ENCODE assay signal across 15 cellular contexts in genomic region chr10:120433176-120433575, GRCh38. TPM values are rescaled to one million over a fixed set of nuclear protein-coding genes. Genes with fewer than 3 reads are reported as not detected.
DNase-seq lines count a peak whose midpoint lies in the region; TF ChIP-seq lines count a peak whose summit lies in the region.
"Had no signal": no experiment of that assay in that cellular context is flagged by ENCODE, and none has a peak within 500 bp of the region (broad histone marks: within the 10 kb centered on the region; RNA-seq: fewer than 3 reads in every experiment).

No MANE protein-coding gene starts in this region.

- H3K36me3 ChIP-seq in Loucy (ENCODE audit: insufficient read depth, low read length): no peaks in the 10 kb centered on the region

- peak overlapping the region; percentile 39; the same call in 1 of the 2 replicates for H2AFZ ChIP-seq in Loucy (ENCODE audit: low read length)
- H2AFZ ChIP-seq: GM23338 had no signal

- intact Hi-C loops in activated T-helper 1 cell treated with anti-CD3 and anti-CD28 coated beads, Interleukin-12 subunit alpha, Interleukin-12 subunit beta, Interleukin-2, Interleukin-4 antibody, amounts not matched to agents 30 ng/mL and 10 ng/mL and 1 ng/mL, durations not matched to agents 14 hours and 24 hours and 36 hours (cut with micrococcal nuclease): no loop called here

- H3K79me2 ChIP-seq in Loucy (ENCODE audit: insufficient read depth, low read length): no peaks in the 10 kb centered on the region

- no peaks in the 10 kb centered on the region for H3K9me2 ChIP-seq in Loucy (replicated peaks; ENCODE audit: low read depth, low read length)

- peaks cover 26% of the 10 kb centered on the region for H3F3A ChIP-seq in Loucy (ENCODE audit: low read depth)

- H4K20me1 ChIP-seq in Loucy (ENCODE audit: insufficient read depth, low read length, poor library complexity, severe bottlenecking): no peaks in the 10 kb centered on the region

- peak overlapping the region; percentile 76 for H3K4me2 ChIP-seq in Loucy (ENCODE audit: low read depth, low read length, poor library complexity, severe bottlenecking)
- H3K4me2 ChIP-seq: GM23338 had no signal

- no peaks in the 10 kb centered on the region for H3K9me3 Mint-ChIP-seq in activated T-helper 1 cell treated with anti-CD3 and anti-CD28 coated beads, Interleukin-12 subunit alpha, Interleukin-12 subunit beta, Interleukin-2, Interleukin-4 antibody, amounts not matched to agents 30 ng/mL and 10 ng/mL and 1 ng/mL, durations not matched to agents 14 hours and 24 hours and 36 hours
- H3K9me3 Mint-ChIP-seq: CD8-positive, alpha-beta T cell; GM23338; H9 had no signal

- H3K9me3 ChIP-seq in Loucy (ENCODE audit: insufficient read depth, low read depth, low read length): no peaks in the 10 kb centered on the region

- H3K4me3 Mint-ChIP-seq in activated T-helper 1 cell treated with anti-CD3 and anti-CD28 coated beads, Interleukin-12 subunit alpha, Interleukin-12 subunit beta, Interleukin-2, Interleukin-4 antibody, amounts not matched to agents 30 ng/mL and 10 ng/mL and 1 ng/mL, durations not matched to agents 14 hours and 24 hours and 36 hours: no peak overlapping the region
- H3K4me3 Mint-ChIP-seq: CD14-positive monocyte; CD8-positive, alpha-beta T cell; GM23338; H9 had no signal

- peak overlapping the region; percentile 68 for H3K9ac ChIP-seq in Loucy (ENCODE audit: low read depth, low read length, poor library complexity, severe bottlenecking)

- H3K27me3 ChIP-seq in Loucy (ENCODE audit: insufficient read depth, low read length, poor library complexity, severe bottlenecking): no peaks in the 10 kb centered on the region

- no peaks in the 10 kb centered on the region for H3K36me3 Mint-ChIP-seq in activated T-helper 1 cell treated with anti-CD3 and anti-CD28 coated beads, Interleukin-12 subunit alpha, Interleukin-12 subunit beta, Interleukin-2, Interleukin-4 antibody, amounts not matched to agents 30 ng/mL and 10 ng/mL and 1 ng/mL, durations not matched to agents 14 hours and 24 hours and 36 hours (ENCODE audit: low read depth)
- H3K36me3 Mint-ChIP-seq: CD14-positive monocyte; CD8-positive, alpha-beta T cell had no signal

- H3K4me3 ChIP-seq in Loucy (ENCODE audit: low read length, poor library complexity, severe bottlenecking): peak overlapping the region; percentile 56
- H3K4me3 ChIP-seq: GM23338, K562 had no signal

- peaks cover 94% of the 10 kb centered on the region for H3K4me1 ChIP-seq in Loucy (ENCODE audit: insufficient read depth, low read length, poor library complexity, severe bottlenecking)

- H3K27me3 Mint-ChIP-seq in activated T-helper 1 cell treated with anti-CD3 and anti-CD28 coated beads, Interleukin-12 subunit alpha, Interleukin-12 subunit beta, Interleukin-2, Interleukin-4 antibody, amounts not matched to agents 30 ng/mL and 10 ng/mL and 1 ng/mL, durations not matched to agents 14 hours and 24 hours and 36 hours (ENCODE audit: insufficient read depth): peaks cover 14% of the 10 kb centered on the region

- no peak for TF ChIP-seq CTCF in Loucy (conservative IDR thresholded peaks at IDR 0.05; ENCODE audit: low read length)

- DNase-seq in DMS 273 (lab: John Stamatoyannopoulos, UW; ENCODE audit: unreplicated experiment) (peak; percentile 51), DMS 273 treated with DMSO at 0.1 percent for 48 hours (lab: John Stamatoyannopoulos, UW) (no peak), NCI-H69 (lab: John Stamatoyannopoulos, UW) (peak; percentile 10), H4 (ENCODE audit: low spot score) (no peak), epidermal melanocyte (ENCODE audit: insufficient read length, low spot score) (no peak)
- no peak for DNase-seq in activated T-helper 1 cell treated with anti-CD3 and anti-CD28 coated beads, Interleukin-12 subunit alpha, Interleukin-12 subunit beta, Interleukin-2, Interleukin-4 antibody, amounts not matched to agents 30 ng/mL and 10 ng/mL and 1 ng/mL, durations not matched to agents 14 hours and 24 hours and 36 hours (ENCODE audit: low spot score)
- DNase-seq: CD8-positive, alpha-beta T cell; COR-L47; DMS53; H9 had no signal

- no peaks in the 10 kb centered on the region for H3K4me1 Mint-ChIP-seq in activated T-helper 1 cell treated with anti-CD3 and anti-CD28 coated beads, Interleukin-12 subunit alpha, Interleukin-12 subunit beta, Interleukin-2, Interleukin-4 antibody, amounts not matched to agents 30 ng/mL and 10 ng/mL and 1 ng/mL, durations not matched to agents 14 hours and 24 hours and 36 hours (ENCODE audit: low read depth)
- H3K4me1 Mint-ChIP-seq: CD14-positive monocyte, GM23338 had no signal

- H3K27ac Mint-ChIP-seq in activated T-helper 1 cell treated with anti-CD3 and anti-CD28 coated beads, Interleukin-12 subunit alpha, Interleukin-12 subunit beta, Interleukin-2, Interleukin-4 antibody, amounts not matched to agents 30 ng/mL and 10 ng/mL and 1 ng/mL, durations not matched to agents 14 hours and 24 hours and 36 hours: no peak overlapping the region
- H3K27ac Mint-ChIP-seq: CD14-positive monocyte; CD8-positive, alpha-beta T cell; GM23338; H9 had no signal

RNA-seq across cellular contexts. Expression of gene PLPP4, which starts 23.9 kb away (rescaled TPM):
- not detected in 2 replicates for total RNA-seq in activated T-helper 1 cell treated with anti-CD3 and anti-CD28 coated beads, Interleukin-12 subunit alpha, Interleukin-12 subunit beta, Interleukin-2, Interleukin-4 antibody, amounts not matched to agents 30 ng/mL and 10 ng/mL and 1 ng/mL, durations not matched to agents 14 hours and 24 hours and 36 hours
- total RNA-seq in H4 (2014; rRNA removed; shearing (Covaris generic)): 2.6 and 14.7 TPM in 2 replicates
- total RNA-seq: A673; CD8-positive, alpha-beta T cell; H9; K562 had no signal

Comparison
In these comparisons a context has a peak if more than half of its experiments do, and no peak if none do; other contexts are left out.
1. DNase-seq: peak in DMS 273 (single experiment) and NCI-H69 (single experiment); none in DMS 273 treated with DMSO at 0.1 percent for 48 hours (single experiment), activated T-helper 1 cell treated with anti-CD3 and anti-CD28 coated beads, Interleukin-12 subunit alpha, Interleukin-12 subunit beta, Interleukin-2, Interleukin-4 antibody, amounts not matched to agents 30 ng/mL and 10 ng/mL and 1 ng/mL, durations not matched to agents 14 hours and 24 hours and 36 hours (single experiment), H4 (single experiment) and epidermal melanocyte (single experiment).